ENCODE assay signal across 8 cellular contexts in the genomic region with DNA sequence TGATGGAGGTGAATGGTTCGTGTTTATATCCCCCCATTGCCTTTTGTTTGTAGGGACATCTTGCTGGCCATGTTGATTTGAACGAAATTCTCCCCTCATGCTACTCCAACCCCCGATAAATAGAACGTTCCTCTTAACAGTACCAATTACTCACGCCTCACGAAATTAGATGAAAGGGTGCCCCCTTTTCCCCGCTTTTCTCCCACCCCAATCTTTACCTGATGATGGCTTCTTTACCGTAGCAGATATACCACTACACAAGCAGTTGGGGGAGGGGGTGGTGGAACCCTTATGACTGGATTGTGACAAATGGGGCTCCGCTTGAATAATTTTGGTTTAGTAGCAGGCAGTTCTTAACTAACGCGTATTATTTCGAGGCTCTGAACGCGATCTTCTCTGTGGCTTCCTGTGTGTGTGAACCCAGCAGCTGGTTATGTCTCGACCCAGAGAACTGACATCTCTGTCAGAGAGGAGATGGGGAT. TPM values are rescaled to one million over a fixed set of nuclear protein-coding genes. Genes with fewer than 3 reads are reported as not detected.
A peak's percentile ranks its signal among the peaks of the same experiment; 100 is the strongest.
DNase-seq lines count a peak whose midpoint lies in the region; ATAC-seq, FAIRE-seq and TF ChIP-seq lines count a peak whose summit lies in the region.

No MANE protein-coding gene starts in this region.

- RAD21 ChIA-PET in GM12878 (lab: Charles Lee; ENCODE audit: unreplicated experiment): interaction anchor here (1.0 to 4.8 kb wide), 14 partner anchors 10 to 194 kb away, joined by 3 to 38 read pairs (median 5); no protein-coding TSS in a partner anchor

- TF ChIP-seq POLR2A in GM12878 (IDR thresholded peaks at IDR 0.05; ENCODE audit: low read depth, low read length): peak; percentile 52; the same call in 1 of the 2 replicates

- WGBS in GM12878 (ENCODE audit: insufficient coverage, insufficient replicate concordance, low lambda C conversion rate, missing lambda C conversion rate): 1% methylated on average over 15 of the region's 15 CpGs

- peaks cover 2% of the 10 kb centered on the region; the same call in 1 of the 3 replicates for H3K9me3 ChIP-seq in GM12878 (replicated peaks; ENCODE audit: control insufficient read depth, insufficient read depth, low read length)

- peak overlapping the region; percentile 49 for H3K4me2 ChIP-seq in GM12878 (ENCODE audit: control insufficient read depth, insufficient read depth)

- peaks cover 0 to 12% of the 10 kb centered on the region in 2 experiments; a peak in 1 of 4 replicates for H3K36me3 ChIP-seq in GM12878 (ENCODE audit: control insufficient read depth in 2 of 2, insufficient read depth in 2 of 2, low read length in 1 of 2)

- H3K36me3 Mint-ChIP-seq in immature natural killer cell: no peaks in the 10 kb centered on the region

- CTCF ChIA-PET in GM12878 (lab: Yijun Ruan, JAX): interaction anchor here (1.1 to 3.1 kb wide), 5 partner anchors 9 to 192 kb away, joined by 5 to 14 read pairs (median 5); no protein-coding TSS in a partner anchor

- TF ChIP-seq CTCF in AG09309 (IDR thresholded peaks at IDR 0.05; ENCODE audit: control insufficient read depth, insufficient read depth, low read depth, low read length, missing control alignments) (no peak), GM12878 (IDR thresholded peaks at IDR 0.05 in 2 of 3, conservative IDR thresholded peaks at IDR 0.05 in 1 of 3; ENCODE audit: control insufficient read depth in 2 of 3, extremely low read depth in 1 of 3, insufficient read depth in 1 of 3, low read depth in 3 of 3, low read length in 3 of 3) (no peak), omental fat pad (IDR thresholded peaks at IDR 0.05) (no peak)

- H3K4me1 ChIP-seq in GM12878 (ENCODE audit: control insufficient read depth, insufficient read depth, low read length): peaks cover 6% of the 10 kb centered on the region

- in situ Hi-C loops in GM12878 (cut with MboI): loop anchor here (5.0 kb wide), 1 partner anchor 193 kb away; no protein-coding TSS in a partner anchor

- intact Hi-C loops in GM12878 (cut with micrococcal nuclease; ENCODE audit: unreplicated experiment): loop anchor here (1.0 to 5.0 kb wide), 4 partner anchors 22 to 192 kb away; no protein-coding TSS in a partner anchor

- H3K27ac Mint-ChIP-seq in immature natural killer cell: peak overlapping the region; percentile 84 to 94 (median 91)

- H3K27me3 Mint-ChIP-seq in immature natural killer cell (ENCODE audit: low read depth in 3 of 3): peaks cover 3 to 11% (median 5%) of the 10 kb centered on the region in 3 donors

- no peak; a peak in 1 of 4 replicates for TF ChIP-seq EP300 in GM12878 (IDR thresholded peaks at IDR 0.05; ENCODE audit: borderline replicate concordance in 1 of 2, control insufficient read depth in 1 of 2, low read depth in 2 of 2, low read length in 2 of 2)

- peaks cover 55 to 61% of the 10 kb centered on the region in 2 donors for H3K4me1 Mint-ChIP-seq in immature natural killer cell

- H3K4me3 Mint-ChIP-seq in immature natural killer cell: peak overlapping the region; percentile 86 to 96 (median 92)

- H3K4me3 ChIP-seq in AG09309 (ENCODE audit: control insufficient read depth, low read depth, low read length) (peak overlapping the region; percentile 70), GM12878 (peak overlapping the region; percentile 79)

- H3K27ac ChIP-seq in GM12878 (ENCODE audit: control insufficient read depth, insufficient read depth): peak overlapping the region; percentile 86

- TSS peak; percentile 52 for BruUV-seq in GM12878 (replicated peaks; lab: Mats Ljungman, UMichigan)

- no peaks in the 10 kb centered on the region for H3K27me3 ChIP-seq in GM12878 (replicated peaks in 1 of 2; ENCODE audit: control insufficient read depth in 2 of 2, insufficient read depth in 2 of 2, low read length in 1 of 2)

- H3K9ac ChIP-seq in GM12878 (ENCODE audit: control insufficient read depth, insufficient read depth, low read length): peak overlapping the region; percentile 91

- peaks cover 61% of the 10 kb centered on the region for H3K79me2 ChIP-seq in GM12878 (ENCODE audit: control insufficient read depth, insufficient read depth, low read length)

- no peak for TF ChIP-seq RAD21 in GM12878 (IDR thresholded peaks at IDR 0.05; ENCODE audit: insufficient read depth, low read depth, low read length)

- POLR2A ChIA-PET in GM12878 (lab: Charles Lee): interaction anchor here (0.8 to 4.0 kb wide), 15 partner anchors 9 to 222 kb away, joined by 3 to 18 read pairs (median 5); a partner anchor contains a TSS

- ATAC-seq in GM19395 (IDR thresholded peaks at IDR 0.05; ENCODE audit: unreplicated experiment): peak; percentile 45
- peak; percentile 75 for ATAC-seq in GM12878
- ATAC-seq in omental fat pad (ENCODE audit: low FRiP score): no peak

- peak; percentile 2 for DNase-seq in AG09309 (ENCODE audit: low read depth)
- peak; percentile 43 for DNase-seq in HuH-7 (ENCODE audit: low spot score)
- peak; percentile 16 for DNase-seq in T-helper 22 cell (ENCODE audit: low read depth)
- peak; percentile 88 for DNase-seq in GM12878 (ENCODE audit: low read depth, low spot score)
- peak; percentile 49 to 58 (median 49) for DNase-seq in immature natural killer cell
- DNase-seq in stimulated activated CD4-positive, alpha-beta T cell treated with anti-CD3 and anti-CD28 coated beads, Interleukin-12 subunit alpha, Interleukin-12 subunit beta, amount 100 ng/mL, for 24 hours (ENCODE audit: low read depth in 2 of 2): peak; percentile 47 to 63
- no peak for DNase-seq in omental fat pad (ENCODE audit: low spot score)

- H4K20me1 ChIP-seq in GM12878 (ENCODE audit: control insufficient read depth, insufficient read depth): no peaks in the 10 kb centered on the region

- H2AFZ ChIP-seq in GM12878 (ENCODE audit: control insufficient read depth, low read depth, low read length): no peak overlapping the region; the same call in 1 of the 2 replicates

- SMC1A ChIA-PET in GM12878 (lab: Charles Lee; ENCODE audit: uncharacterized antibody, unreplicated experiment): interaction anchor here (0.7 to 5.0 kb wide), 14 partner anchors 9 to 193 kb away, joined by 3 to 35 read pairs (median 4); no protein-coding TSS in a partner anchor

- FAIRE-seq in GM12878 (lab: Jason Lieb, UNC): peak; percentile 78

- H3K9me3 Mint-ChIP-seq in immature natural killer cell: no peaks in the 10 kb centered on the region

TF ChIP-seq in GM12878, 131 proteins besides CTCF, POLR2A, EP300 and RAD21 (continues in another document):
- TF ChIP-seq, protein P1, sequence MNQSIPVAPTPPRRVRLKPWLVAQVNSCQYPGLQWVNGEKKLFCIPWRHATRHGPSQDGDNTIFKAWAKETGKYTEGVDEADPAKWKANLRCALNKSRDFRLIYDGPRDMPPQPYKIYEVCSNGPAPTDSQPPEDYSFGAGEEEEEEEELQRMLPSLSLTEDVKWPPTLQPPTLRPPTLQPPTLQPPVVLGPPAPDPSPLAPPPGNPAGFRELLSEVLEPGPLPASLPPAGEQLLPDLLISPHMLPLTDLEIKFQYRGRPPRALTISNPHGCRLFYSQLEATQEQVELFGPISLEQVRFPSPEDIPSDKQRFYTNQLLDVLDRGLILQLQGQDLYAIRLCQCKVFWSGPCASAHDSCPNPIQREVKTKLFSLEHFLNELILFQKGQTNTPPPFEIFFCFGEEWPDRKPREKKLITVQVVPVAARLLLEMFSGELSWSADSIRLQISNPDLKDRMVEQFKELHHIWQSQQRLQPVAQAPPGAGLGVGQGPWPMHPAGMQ (IDR thresholded peaks at IDR 0.05; ENCODE audit: borderline replicate concordance): no peak
- TF ChIP-seq ZNF622 (IDR thresholded peaks at IDR 0.05): no peak
- TF ChIP-seq BMI1 (IDR thresholded peaks at IDR 0.05; ENCODE audit: borderline replicate concordance): no peak
- TF ChIP-seq HDGF (IDR thresholded peaks at IDR 0.05): 0 out of 2 replicates have a peak, but pooled peaks have one; percentile 32
- TF ChIP-seq ETV6 (conservative IDR thresholded peaks at IDR 0.05 in 1 of 2, IDR thresholded peaks at IDR 0.05 in 1 of 2; ENCODE audit: borderline replicate concordance in 1 of 2, low read depth in 1 of 2): no peak
- 0 out of 2 replicates have a peak, but pooled peaks have one; percentile 24 for TF ChIP-seq HCFC1 (IDR thresholded peaks at IDR 0.05; ENCODE audit: low read length)
- peak; percentile 67 for TF ChIP-seq NBN (IDR thresholded peaks at IDR 0.05)
- no peak for TF ChIP-seq KLF5 (IDR thresholded peaks at IDR 0.05; ENCODE audit: partially characterized antibody)
- TF ChIP-seq YY1 (IDR thresholded peaks at IDR 0.05; ENCODE audit: low read depth, low read length): peak; percentile 56; the same call in 1 of the 2 replicates
- no peak for TF ChIP-seq RBBP5 (conservative IDR thresholded peaks at IDR 0.05)
- TF ChIP-seq ZNF24 (IDR thresholded peaks at IDR 0.05): no peak
- 0 out of 2 replicates have a peak, but pooled peaks have one; percentile 32 for TF ChIP-seq MEF2A (IDR thresholded peaks at IDR 0.05; ENCODE audit: insufficient read depth, low read depth, low read length)
- TF ChIP-seq CEBPB (IDR thresholded peaks at IDR 0.05; ENCODE audit: borderline replicate concordance in 1 of 2, low read depth in 2 of 2, low read length in 2 of 2): no peak
- no peak for TF ChIP-seq HDAC6 (IDR thresholded peaks at IDR 0.05; ENCODE audit: unreplicated experiment)
- 0 out of 2 replicates have a peak, but pooled peaks have one; percentile 7 for TF ChIP-seq LARP7 (IDR thresholded peaks at IDR 0.05)
- no peak for TF ChIP-seq SP1 (IDR thresholded peaks at IDR 0.05; ENCODE audit: low read depth, low read length)
- peak; percentile 77 for TF ChIP-seq CREB1 (IDR thresholded peaks at IDR 0.05; ENCODE audit: low read depth)

RNA-seq across cellular contexts. Expression of a gene that starts 1.1 kb away (rescaled TPM):
- total RNA-seq in GM12878 (2013; cell fraction: nucleolus; rRNA removed): 530 and 583 TPM in 2 replicates
- total RNA-seq in GM12878 (2014; rRNA removed) (39.0 and 39.1 TPM in 2 replicates), GM12878 (2014; rRNA removed; fragmentation: Illumina TruSeq; extraction: Trizol) (32.3 and 37.9 TPM in 2 replicates), GM12878 (2021) (34.8 and 35.0 TPM in 2 replicates), omental fat pad (10 to 100 TPM; 31.6 to 70.9 (median 40.3) TPM)
- polyA plus RNA-seq in GM12878 (2011; ENCODE audit: low read depth): 50.6 TPM
- polyA plus RNA-seq in GM12878 (2011; rRNA removed) (94.6 and 96.3 TPM in 2 replicates), GM12878 (2014; fragmentation: Illumina TruSeq; extraction: Trizol) (62.4 and 74.5 TPM in 2 replicates), GM12878 (2014; fragmentation: Nextera tagmentation; extraction: Ambion mirVana) (10 to 100 TPM; 20.2 to 22.2 TPM), GM12878 (2014; rRNA removed) (24.8 and 27.1 TPM in 2 replicates), GM12878 (2016; fragmentation: Nextera tagmentation; extraction: Ambion mirVana) (10 to 100 TPM; 60.6 to 61.4 TPM), immature natural killer cell (100 to 1,000 TPM in 2 of 3 donors, 10 to 100 TPM in 1; 84.1 to 138 (median 112) TPM)
- 76.3 and 82.8 TPM in 2 replicates for polyA plus RNA-seq in GM12878 (2011; cell fraction: cytosol; rRNA removed)
- polyA plus RNA-seq in GM12878 (2011; cell fraction: nucleus; rRNA removed): 118 and 121 TPM in 2 replicates
- polyA plus RNA-seq in GM12878 (2012): 29.4 and 31.0 TPM in 2 replicates
- polyA minus RNA-seq in GM12878 (2011; rRNA and poly(A)+ RNA removed): 141 and 178 TPM in 2 replicates
- 34.2 and 39.8 TPM in 2 replicates for polyA minus RNA-seq in GM12878 (2011; cell fraction: cytosol; rRNA and poly(A)+ RNA removed)
- 146 and 188 TPM in 2 replicates for polyA minus RNA-seq in GM12878 (2011; cell fraction: nucleus; rRNA and poly(A)+ RNA removed)
